Comparison of ENCODE assay signal across 17 cellular contexts in genomic region chr11:27237641-27238040, GRCh38.
DNase-seq lines count a peak whose midpoint lies in the region; ATAC-seq and TF ChIP-seq lines count a peak whose summit lies in the region.
"Had no signal": no experiment of that assay in that cellular context is flagged by ENCODE, and none has a peak within 500 bp of the region (broad histone marks: within the 10 kb centered on the region; RNA-seq: fewer than 3 reads in every experiment).

No MANE protein-coding gene starts in this region.

- no peaks in the 10 kb centered on the region for H3K9me3 ChIP-seq in vagina
- H3K9me3 ChIP-seq: A549; BLaER1 treated with 17β-estradiol and CSF1 and Interleukin-3, amounts not matched to agents 10 nM and 100 nM had no signal

- no peak overlapping the region for H3K27ac ChIP-seq in vagina
- H3K27ac ChIP-seq: A549; BLaER1 treated with 17β-estradiol and CSF1 and Interleukin-3, amounts not matched to agents 10 nM and 100 nM; HL-60; SK-N-MC had no signal

- no peak for TF ChIP-seq POLR2A in vagina (IDR thresholded peaks at IDR 0.05)

- H3K4me3 ChIP-seq in fibroblast of villous mesenchyme (ENCODE audit: low read depth, low read length) (no peak overlapping the region), vagina (no peak overlapping the region)
- H3K4me3 ChIP-seq: A549; BLaER1 treated with 17β-estradiol and CSF1 and Interleukin-3, amounts not matched to agents 10 nM and 100 nM; SK-N-MC had no signal

- H3K36me3 ChIP-seq in vagina, result no peaks in the 10 kb centered on the region
- H3K36me3 ChIP-seq: BLaER1 treated with 17β-estradiol and CSF1 and Interleukin-3, amounts not matched to agents 10 nM and 100 nM had no signal

- H3K36me3 Mint-ChIP-seq in nephron progenitor cell (ENCODE audit: low read depth), result no peaks in the 10 kb centered on the region
- H3K36me3 Mint-ChIP-seq in activated T-cell treated with anti-CD3 and anti-CD28 coated beads, Interleukin-2, amount 50 U/mL, for 4 hours (ENCODE audit: insufficient read depth), result no peaks in the 10 kb centered on the region
- H3K36me3 Mint-ChIP-seq: CD8-positive, alpha-beta memory T cell had no signal

- TF ChIP-seq CTCF in fibroblast of villous mesenchyme (IDR thresholded peaks at IDR 0.05; ENCODE audit: insufficient read depth, low read depth, low read length) (no peak), nephron progenitor cell (IDR thresholded peaks at IDR 0.05) (no peak), vagina (IDR thresholded peaks at IDR 0.05) (no peak)

- H3K4me3 Mint-ChIP-seq in nephron progenitor cell, result no peak overlapping the region
- no peak overlapping the region for H3K4me3 Mint-ChIP-seq in activated T-cell treated with anti-CD3 and anti-CD28 coated beads, Interleukin-2, amount 50 U/mL, for 4 hours
- H3K4me3 Mint-ChIP-seq: CD8-positive, alpha-beta memory T cell had no signal

- H3K4me1 ChIP-seq in vagina, result peaks cover 5% of the 10 kb centered on the region

- H3K27me3 ChIP-seq in vagina, result no peaks in the 10 kb centered on the region
- H3K27me3 ChIP-seq: BLaER1 treated with 17β-estradiol and CSF1 and Interleukin-3, amounts not matched to agents 10 nM and 100 nM had no signal

- intact Hi-C loops in vagina (cut with DNase I) (no loop called here), Right ventricle myocardium inferior (cut with DNase I) (no loop called here)

- peaks cover 82% of the 10 kb centered on the region for H3K4me1 Mint-ChIP-seq in nephron progenitor cell
- no peaks in the 10 kb centered on the region for H3K4me1 Mint-ChIP-seq in activated T-cell treated with anti-CD3 and anti-CD28 coated beads, Interleukin-2, amount 50 U/mL, for 4 hours (ENCODE audit: low read depth)
- H3K4me1 Mint-ChIP-seq: CD8-positive, alpha-beta memory T cell had no signal

- H3K9me3 Mint-ChIP-seq in nephron progenitor cell, result no peaks in the 10 kb centered on the region
- no peaks in the 10 kb centered on the region for H3K9me3 Mint-ChIP-seq in activated T-cell treated with anti-CD3 and anti-CD28 coated beads, Interleukin-2, amount 50 U/mL, for 4 hours
- H3K9me3 Mint-ChIP-seq: CD8-positive, alpha-beta memory T cell had no signal

- H3K27ac Mint-ChIP-seq in nephron progenitor cell, result peak overlapping the region; percentile 96
- H3K27ac Mint-ChIP-seq: CD8-positive, alpha-beta memory T cell had no signal

- no peak for ATAC-seq in esophagus mucosa
- ATAC-seq in Right ventricle myocardium inferior, result no peak
- ATAC-seq in activated T-cell treated with anti-CD3 and anti-CD28 coated beads, Interleukin-2, amount 50 U/mL, for 4 hours, result no peak
- ATAC-seq: A549 had no signal

- peaks cover 6% of the 10 kb centered on the region for H3K27me3 Mint-ChIP-seq in nephron progenitor cell (ENCODE audit: low read depth, poor library complexity)
- peaks cover 7% of the 10 kb centered on the region for H3K27me3 Mint-ChIP-seq in activated T-cell treated with anti-CD3 and anti-CD28 coated beads, Interleukin-2, amount 50 U/mL, for 4 hours (ENCODE audit: low read depth)

- peak; percentile 16 for DNase-seq in NCI-H1092 treated with DMSO at 0.1 percent for 48 hours (lab: John Stamatoyannopoulos, UW)
- no peak for DNase-seq in NCI-H1092 (lab: John Stamatoyannopoulos, UW)
- peak; percentile 46 for DNase-seq in fibroblast of villous mesenchyme (ENCODE audit: low read depth)
- peak; percentile 26 for DNase-seq in nephron progenitor cell
- no peak for DNase-seq in vagina (ENCODE audit: extremely low spot score in 2 of 2)
- DNase-seq in Right ventricle myocardium inferior (ENCODE audit: missing footprints), result no peak
- DNase-seq in activated T-cell treated with anti-CD3 and anti-CD28 coated beads, Interleukin-2, amount 50 U/mL, for 4 hours, result no peak
- DNase-seq: CD8-positive, alpha-beta memory T cell; EL; NCI-H146; NCI-H2081; Right ventricle myocardium superior had no signal

Comparison
In these comparisons a context has a peak if more than half of its experiments do, and no peak if none do; other contexts are left out.
1. DNase-seq: peak in NCI-H1092 treated with DMSO at 0.1 percent for 48 hours (single experiment), fibroblast of villous mesenchyme (single experiment) and nephron progenitor cell (single experiment); none in NCI-H1092 (single experiment), vagina (0 of 2), Right ventricle myocardium inferior (single experiment) and activated T-cell treated with anti-CD3 and anti-CD28 coated beads, Interleukin-2, amount 50 U/mL, for 4 hours (single experiment).